In the genomic region with DNA sequence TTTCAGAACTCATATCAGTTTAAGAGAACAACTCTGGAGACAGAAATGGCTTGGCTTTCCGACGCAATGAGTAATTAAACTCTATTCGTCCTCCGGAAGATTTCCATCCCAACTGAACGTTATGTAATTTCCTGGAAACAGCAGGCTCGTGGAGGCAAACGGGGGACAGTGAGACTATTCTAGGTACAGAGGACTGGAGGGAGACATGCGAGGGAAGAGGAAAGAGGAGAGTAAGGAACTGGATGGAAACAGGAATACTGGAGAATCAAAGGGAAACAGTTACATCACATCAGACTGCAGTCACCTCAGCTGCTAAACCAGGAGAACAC, we compare ENCODE assay signal across 13 cellular contexts. TPM values are rescaled to one million over a fixed set of nuclear protein-coding genes. Genes with fewer than 3 reads are reported as not detected.
DNase-seq lines count a peak whose midpoint lies in the region; ATAC-seq, FAIRE-seq and TF ChIP-seq lines count a peak whose summit lies in the region.
"Had no signal": no experiment of that assay in that cellular context is flagged by ENCODE, and none has a peak within 500 bp of the region (broad histone marks: within the 10 kb centered on the region; RNA-seq: fewer than 3 reads in every experiment).

No MANE protein-coding gene starts in this region.

- H3K9me3 Mint-ChIP-seq in CD4-positive, alpha-beta memory T cell, result peaks cover 0 to 2% (median 0%) of the 10 kb centered on the region in 8 donors
- H3K9me3 Mint-ChIP-seq in chondrocyte (ENCODE audit: low read depth), result no peaks in the 10 kb centered on the region
- H3K9me3 Mint-ChIP-seq: CD14-positive monocyte had no signal

- no peak for TF ChIP-seq RAD21 in HepG2 (CRISPR knock-in tag; IDR thresholded peaks at IDR 0.05)

- H3K27me3 ChIP-seq in CD4-positive, alpha-beta memory T cell (ENCODE audit: insufficient read depth, low read length), result no peaks in the 10 kb centered on the region
- H3K27me3 ChIP-seq in HepG2 (ENCODE audit: control insufficient read depth in 1 of 2, insufficient read depth in 2 of 2, low read length in 2 of 2) (no peaks in the 10 kb centered on the region), sigmoid colon (no peaks in the 10 kb centered on the region)

- H3K27me3 Mint-ChIP-seq in CD4-positive, alpha-beta memory T cell, result no peaks in the 10 kb centered on the region
- H3K27me3 Mint-ChIP-seq in chondrocyte (ENCODE audit: low read depth), result no peaks in the 10 kb centered on the region

- no peak for TF ChIP-seq POLR2A in HepG2 (IDR thresholded peaks at IDR 0.05; ENCODE audit: insufficient read depth in 1 of 2, low read depth in 2 of 2, low read length in 2 of 2)
- TF ChIP-seq POLR2A in sigmoid colon (IDR thresholded peaks at IDR 0.05), result no peak

- H3K4me3 ChIP-seq in CD4-positive, alpha-beta memory T cell (ENCODE audit: low read length in 2 of 2), result no peak overlapping the region
- H3K4me3 ChIP-seq in HepG2 (replicated peaks in 1 of 3; ENCODE audit: insufficient read depth in 1 of 3, low read depth in 2 of 3, low read length in 3 of 3), result no peak overlapping the region
- H3K4me3 ChIP-seq in sigmoid colon, result no peak overlapping the region

- intact Hi-C loops in CD4-positive, alpha-beta memory T cell (cut with micrococcal nuclease), result no loop called here
- intact Hi-C loops in HepG2 (cut with micrococcal nuclease; ENCODE audit: unreplicated experiment), result loop anchor here (1.0 kb wide), 1 partner anchor 28 kb away; a partner anchor contains a TSS
- intact Hi-C loops in sigmoid colon (cut with DNase I), result no loop called here

- no TSS peak for BruUV-seq in HepG2 (replicated peaks; lab: Mats Ljungman, UMichigan)

- no peak for FAIRE-seq in HepG2 (lab: Jason Lieb, UNC)

- peak overlapping the region in 4 of 7 donors; percentile 18 to 85 (median 50) for H3K27ac Mint-ChIP-seq in CD4-positive, alpha-beta memory T cell
- H3K27ac Mint-ChIP-seq in chondrocyte (ENCODE audit: unreplicated experiment), result peak overlapping the region; percentile 70

- DNase-seq in CD4-positive, alpha-beta memory T cell, result no peak
- DNase-seq in chondrocyte (ENCODE audit: low spot score), result no peak
- DNase-seq in HepG2 (ENCODE audit: low spot score), result no peak
- DNase-seq in sigmoid colon, result peak; percentile 77
- no peak for DNase-seq in NCI-H1694 (lab: John Stamatoyannopoulos, UW)
- DNase-seq in NCI-H2171 treated with DMSO at 0.1 percent for 48 hours (lab: John Stamatoyannopoulos, UW), result no peak
- DNase-seq in NCI-H2029 treated with DMSO at 0.1 percent for 48 hours (lab: John Stamatoyannopoulos, UW), result no peak
- DNase-seq: activated T-cell treated with anti-CD3 and anti-CD28 coated beads, Interleukin-2, amount 50 U/mL, for 1 hour; midbrain; NK-92 treated with Interleukin-12 subunit alpha and Interleukin-12 subunit beta, amount 100 ng/mL, for 24 hours; T-helper 9 cell had no signal

- TF ChIP-seq CTCF in chondrocyte (IDR thresholded peaks at IDR 0.05), result no peak
- no peak for TF ChIP-seq CTCF in HepG2 (CRISPR knock-in tag; IDR thresholded peaks at IDR 0.05)
- no peak for TF ChIP-seq CTCF in sigmoid colon (IDR thresholded peaks at IDR 0.05)

- H3K27ac ChIP-seq in CD4-positive, alpha-beta memory T cell (ENCODE audit: low read depth, low read length), result no peak overlapping the region
- H3K27ac ChIP-seq in HepG2 (ENCODE audit: extremely low read length, insufficient read depth, low read length) (peak overlapping the region; percentile 59), sigmoid colon (peak overlapping the region; percentile 89 to 96 (median 92))

- no peak for TF ChIP-seq EP300 in HepG2 (IDR thresholded peaks at IDR 0.05; ENCODE audit: low read depth in 2 of 2, low read length in 2 of 2)
- no peak for TF ChIP-seq EP300 in HepG2 (CRISPR knock-in tag; IDR thresholded peaks at IDR 0.05; ENCODE audit: borderline replicate concordance)
- peak in 1 of 4 donors; percentile 8 for TF ChIP-seq EP300 in sigmoid colon (IDR thresholded peaks at IDR 0.05)

- in situ Hi-C loops in HepG2 (cut with HindIII; ENCODE audit: extremely low pct_ligation_motif_present, low pct_unique_long_range_greater_than_20kb), result no loop called here

- H3K9me3 ChIP-seq in CD4-positive, alpha-beta memory T cell (ENCODE audit: control insufficient read depth in 1 of 2, low read length in 2 of 2), result no peaks in the 10 kb centered on the region
- H3K9me3 ChIP-seq in HepG2 (ENCODE audit: low read length), result no peaks in the 10 kb centered on the region
- no peaks in the 10 kb centered on the region for H3K9me3 ChIP-seq in sigmoid colon

- ATAC-seq in HepG2 (peak; percentile 15; the same call in 2 of the 3 replicates), HG03469 (IDR thresholded peaks at IDR 0.05; ENCODE audit: unreplicated experiment) (no peak)

- peaks cover 21% of the 10 kb centered on the region for H3K36me3 ChIP-seq in CD4-positive, alpha-beta memory T cell (ENCODE audit: insufficient read depth, low read length)
- peaks cover 1 to 29% of the 10 kb centered on the region in 2 experiments; a peak in 3 of 5 replicates for H3K36me3 ChIP-seq in HepG2 (replicated peaks in 1 of 2; ENCODE audit: control insufficient read depth in 1 of 2, insufficient read depth in 2 of 2, low read length in 2 of 2)
- peaks cover 0 to 31% (median 9%) of the 10 kb centered on the region in 4 donors for H3K36me3 ChIP-seq in sigmoid colon

- H3K4me3 Mint-ChIP-seq in CD4-positive, alpha-beta memory T cell, result peak overlapping the region in 1 of 8 donors; percentile 24
- no peak overlapping the region for H3K4me3 Mint-ChIP-seq in chondrocyte (ENCODE audit: unreplicated experiment)
- H3K4me3 Mint-ChIP-seq: CD14-positive monocyte had no signal

- H4K20me1 ChIP-seq in HepG2 (ENCODE audit: insufficient read depth, low read length), result no peaks in the 10 kb centered on the region

- peaks cover 19 to 41% of the 10 kb centered on the region in 2 donors for H3K36me3 Mint-ChIP-seq in CD4-positive, alpha-beta memory T cell
- peaks cover 14% of the 10 kb centered on the region for H3K36me3 Mint-ChIP-seq in chondrocyte (ENCODE audit: low read depth)

- 77% methylated on average over 8 of the region's 8 CpGs for WGBS in HepG2 (ENCODE audit: low lambda C conversion rate)
- WGBS in sigmoid colon, 2 donors, result 77 to 80% methylated on average over 8 of the region's 8 CpGs

- peaks cover 0 to 10% (median under 1%) of the 10 kb centered on the region in 4 donors for H3K4me1 Mint-ChIP-seq in CD4-positive, alpha-beta memory T cell
- peaks cover 47% of the 10 kb centered on the region for H3K4me1 Mint-ChIP-seq in chondrocyte (ENCODE audit: low read depth)

- H3K4me1 ChIP-seq in CD4-positive, alpha-beta memory T cell (ENCODE audit: insufficient read depth, low read length), result no peaks in the 10 kb centered on the region
- H3K4me1 ChIP-seq in HepG2 (ENCODE audit: insufficient read depth, low read length) (peaks cover 21% of the 10 kb centered on the region), sigmoid colon (peaks cover 0 to 57% (median 56%) of the 10 kb centered on the region in 4 donors)

- H3K9ac ChIP-seq in HepG2 (ENCODE audit: insufficient read depth, low read depth, low read length), result peak overlapping the region; percentile 36

- POLR2A ChIA-PET in CD4-positive, alpha-beta memory T cell (lab: Charles Lee; ENCODE audit: partially characterized antibody), result no interaction called here
- POLR2A ChIA-PET in HepG2 (lab: Yijun Ruan, JAX), result interaction anchor here (1.0 to 1.6 kb wide), 4 partner anchors 9 to 40 kb away, joined by 4 to 12 read pairs (median 10); a partner anchor contains a TSS

- H3K4me2 ChIP-seq in HepG2 (ENCODE audit: low read depth, low read length), result peak overlapping the region; percentile 59

- no peaks in the 10 kb centered on the region for H3K79me2 ChIP-seq in HepG2 (ENCODE audit: insufficient read depth, low read length)

- CTCF ChIA-PET in CD4-positive, alpha-beta memory T cell (lab: Charles Lee; ENCODE audit: partially characterized antibody), result no interaction called here
- CTCF ChIA-PET in HepG2 (lab: Yijun Ruan, JAX; ENCODE audit: low intra/inter-chr PET ratio, low total read pairs), result no interaction called here

- H2AFZ ChIP-seq in HepG2 (ENCODE audit: low read length), result no peak overlapping the region

RNA-seq across cellular contexts. Expression of a gene that starts 28.3 kb away (rescaled TPM):
- total RNA-seq in CD4-positive, alpha-beta memory T cell, result 10 to 100 TPM; 38.9 to 39.1 TPM
- polyA plus RNA-seq in CD4-positive, alpha-beta memory T cell, result 10 to 100 TPM; 18.4 to 27.9 TPM
- 17.2 to 27.3 TPM (median 18.5 TPM) in 3 replicates for total RNA-seq in chondrocyte
- 56.8 and 93.9 TPM in 2 replicates for total RNA-seq in HepG2 (2016; rRNA removed; fragmentation: Illumina TruSeq; extraction: Trizol)
- total RNA-seq in HepG2 (2016; cell fraction: cytosol; rRNA removed; fragmentation: Illumina TruSeq; extraction: Trizol; ENCODE audit: low read depth), result 9.8 and 10.6 TPM in 2 replicates
- total RNA-seq in HepG2 (2016; cell fraction: insoluble cytoplasmic fraction; rRNA removed; fragmentation: Illumina TruSeq; extraction: Trizol), result 54.4 and 91.0 TPM in 2 replicates
- 14.0 and 18.1 TPM in 2 replicates for total RNA-seq in HepG2 (2016; cell fraction: membrane; rRNA removed; fragmentation: Illumina TruSeq; extraction: Trizol)
- total RNA-seq in HepG2 (2016; cell fraction: nucleus; rRNA removed; fragmentation: Illumina TruSeq; extraction: Trizol), result 40.7 and 41.0 TPM in 2 replicates
- polyA plus RNA-seq in HepG2 (2011; rRNA removed), result 20.9 and 22.1 TPM in 2 replicates
- polyA plus RNA-seq in HepG2 (2011; cell fraction: cytosol; rRNA removed), result 13.4 and 16.6 TPM in 2 replicates
- polyA plus RNA-seq in HepG2 (2011; cell fraction: nucleus; rRNA removed), result 34.8 and 48.7 TPM in 2 replicates
- 17.9 and 20.4 TPM in 2 replicates for polyA plus RNA-seq in HepG2 (2012)
- 1.4 and 2.1 TPM in 2 replicates for polyA plus RNA-seq in HepG2 (2016; cell fraction: cytosol; fragmentation: Illumina TruSeq; extraction: Trizol; ENCODE audit: low read depth)
- 48.5 and 52.1 TPM in 2 replicates for polyA plus RNA-seq in HepG2 (2016; cell fraction: insoluble cytoplasmic fraction; fragmentation: Illumina TruSeq; extraction: Trizol; ENCODE audit: low read depth)
- 4.7 and 5.1 TPM in 2 replicates for polyA plus RNA-seq in HepG2 (2016; cell fraction: membrane; fragmentation: Illumina TruSeq; extraction: Trizol; ENCODE audit: low read depth)
- 33.7 and 36.2 TPM in 2 replicates for polyA plus RNA-seq in HepG2 (2016; cell fraction: nucleus; fragmentation: Illumina TruSeq; extraction: Trizol; ENCODE audit: insufficient read depth, low read depth)
- polyA minus RNA-seq in HepG2 (2011; rRNA and poly(A)+ RNA removed; ENCODE audit: low replicate concordance), result 41.9 and 53.6 TPM in 2 replicates
- 24.9 and 26.4 TPM in 2 replicates for polyA minus RNA-seq in HepG2 (2011; cell fraction: cytosol; rRNA and poly(A)+ RNA removed)
- 62.1 and 67.5 TPM in 2 replicates for polyA minus RNA-seq in HepG2 (2011; cell fraction: nucleus; rRNA and poly(A)+ RNA removed)
- 10 to 100 TPM; 13.5 to 16.0 (median 14.8) TPM for total RNA-seq in sigmoid colon
- polyA plus RNA-seq in sigmoid colon, result 10 to 100 TPM in 2 of 3 donors, 1 to 10 TPM in 1; 9.0 to 17.8 (median 14.9) TPM
